ENCODE assay signal across 8 cellular contexts in the genomic region with DNA sequence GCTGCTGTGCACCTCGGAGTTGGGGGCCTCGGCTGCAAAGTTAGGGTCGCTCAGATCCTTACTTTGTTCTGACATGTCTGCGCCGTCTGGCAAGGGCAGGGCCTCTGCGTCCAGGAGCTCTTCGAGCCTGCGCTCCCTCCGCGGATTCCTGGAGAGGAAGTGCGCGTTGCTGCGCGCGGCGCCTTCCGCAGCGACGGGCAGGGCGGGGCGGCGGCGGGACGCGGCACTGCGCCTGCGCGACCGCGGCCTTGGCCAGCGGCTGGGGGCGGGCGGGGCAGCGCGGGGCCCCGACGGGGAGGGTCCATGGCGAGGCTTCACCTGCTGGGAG. TPM values are rescaled to one million over a fixed set of nuclear protein-coding genes. Genes with fewer than 3 reads are reported as not detected.
DNase-seq lines count a peak whose midpoint lies in the region; ATAC-seq and TF ChIP-seq lines count a peak whose summit lies in the region.

TSS of gene NDN (minus strand) at position 163 of the 328 bp plus-strand sequence. CDS start at position 75, 88 bp downstream.

- TF ChIP-seq CTCF in psoas muscle (IDR thresholded peaks at IDR 0.05), result no peak

- no peaks in the 10 kb centered on the region for H3K9me3 Mint-ChIP-seq in activated naive CD8-positive, alpha-beta T cell (ENCODE audit: low read depth)

- H3K4me3 ChIP-seq in GM23248 (peak within 1 kb of the TSS; percentile 64), psoas muscle (peak within 1 kb of the TSS; percentile 63)

- peak within 1 kb of the TSS; percentile 42 for H3K4me3 Mint-ChIP-seq in activated naive CD8-positive, alpha-beta T cell

- no peaks in the 10 kb centered on the region for H3K4me1 Mint-ChIP-seq in activated naive CD8-positive, alpha-beta T cell (ENCODE audit: low read depth)

- H3K27me3 ChIP-seq in GM23248 (replicated peaks; ENCODE audit: insufficient read depth) (no peaks in the 10 kb centered on the region), psoas muscle (ENCODE audit: insufficient read depth in 3 of 3, low read length in 2 of 3) (no peaks in the 10 kb centered on the region)

- peaks cover 9% of the 10 kb centered on the region; the same call in 1 of the 2 replicates for H3K4me1 ChIP-seq in GM23248 (ENCODE audit: insufficient read depth)
- no peaks in the 10 kb centered on the region for H3K4me1 ChIP-seq in psoas muscle

- WGBS in GM23248 (ENCODE audit: low coverage in 1 of 2, low lambda C conversion rate in 2 of 2, missing lambda C conversion rate in 2 of 2), 2 experiments, result 18 to 33% methylated on average over 3 to 38 of the region's 38 CpGs
- 23 to 31% (median 23%) methylated on average over 36 to 38 of the region's 38 CpGs for WGBS in psoas muscle, 3 donors

- in situ Hi-C loops in GM23248 (cut with MboI), result no loop called here

- no peaks in the 10 kb centered on the region for H3K36me3 Mint-ChIP-seq in activated naive CD8-positive, alpha-beta T cell

- no peaks in the 10 kb centered on the region for H3F3A ChIP-seq in GM23248 (ENCODE audit: insufficient read depth)

- no peaks in the 10 kb centered on the region for H3K9me3 ChIP-seq in GM23248 (ENCODE audit: low read depth)
- no peaks in the 10 kb centered on the region for H3K9me3 ChIP-seq in psoas muscle

- peaks cover 6% of the 10 kb centered on the region for H3K79me2 ChIP-seq in GM23248 (ENCODE audit: insufficient read depth)

- peak within 1 kb of the TSS; percentile 74 for H2AFZ ChIP-seq in GM23248

- H3K9ac ChIP-seq in GM23248, result peak within 1 kb of the TSS; percentile 73

- H3K27me3 Mint-ChIP-seq in activated naive CD8-positive, alpha-beta T cell, result peaks cover 6% of the 10 kb centered on the region

- H3K4me2 ChIP-seq in GM23248 (ENCODE audit: unreplicated experiment), result peak within 1 kb of the TSS; percentile 49

- no peaks in the 10 kb centered on the region for H3K9me2 ChIP-seq in GM23248 (ENCODE audit: insufficient read depth)

- H4K20me1 ChIP-seq in GM23248 (ENCODE audit: insufficient read depth), result no peaks in the 10 kb centered on the region

- intact Hi-C loops in left ventricle myocardium superior (cut with micrococcal nuclease) (no loop called here), psoas muscle (cut with DNase I) (no loop called here)

- peak; percentile 87 for ATAC-seq in left ventricle myocardium superior
- peak; percentile 34 to 73 (median 58) for ATAC-seq in psoas muscle
- ATAC-seq in HG03175 (IDR thresholded peaks at IDR 0.05; ENCODE audit: unreplicated experiment), result no peak
- ATAC-seq in GM19467 (IDR thresholded peaks at IDR 0.05; ENCODE audit: unreplicated experiment), result no peak

- H3K27ac ChIP-seq in GM23248 (peak within 1 kb of the TSS; percentile 28), psoas muscle (no peak within 1 kb of the TSS)

- DNase-seq in GM23248 (peak; percentile 72), left ventricle myocardium superior (peak; percentile 75), psoas muscle (peak; percentile 42 to 70), HuH-7 (ENCODE audit: low spot score) (no peak), NCI-H2196 (lab: John Stamatoyannopoulos, UW; ENCODE audit: unreplicated experiment) (no peak)

- H3K27ac Mint-ChIP-seq in activated naive CD8-positive, alpha-beta T cell, result no peak within 1 kb of the TSS

- H3K36me3 ChIP-seq in GM23248 (ENCODE audit: low read depth), result no peaks in the 10 kb centered on the region
- H3K36me3 ChIP-seq in psoas muscle (ENCODE audit: insufficient read depth in 1 of 2, low read depth in 1 of 2), result no peaks in the 10 kb centered on the region

RNA-seq across cellular contexts. Expression of gene NDN, which starts in this region (rescaled TPM):
- total RNA-seq in GM23248 (2014; rRNA removed; shearing (Covaris generic)), result 127 and 133 TPM in 2 replicates
- 76.9 and 78.7 TPM in 2 replicates for polyA plus RNA-seq in GM23248 (2016; fragmentation: Nextera tagmentation; extraction: Ambion mirVana)
- 35.5 TPM for total RNA-seq in left ventricle myocardium superior
- 10 to 100 TPM in 3 of 4 donors, 1 to 10 TPM in 1; 6.1 to 26.3 (median 11.1) TPM for total RNA-seq in psoas muscle
- 10 to 100 TPM; 11.0 to 28.0 (median 15.2) TPM for polyA plus RNA-seq in psoas muscle

Comparison
In these comparisons a context has a peak if more than half of its experiments do, and no peak if none do; other contexts are left out.
1. DNase-seq: peak in GM23248 (single experiment), left ventricle myocardium superior (single experiment) and psoas muscle (2 of 2); none in HuH-7 (single experiment) and NCI-H2196 (single experiment).
2. ATAC-seq: peak in left ventricle myocardium superior (single experiment) and psoas muscle (4 of 4); none in HG03175 (single experiment) and GM19467 (single experiment).